In genomic region chr15:39774688-39775267, GRCh38 we compare ENCODE assay signal across 13 cellular contexts. TPM values are rescaled to one million over a fixed set of nuclear protein-coding genes. Genes with fewer than 3 reads are reported as not detected.
DNase-seq lines count a peak whose midpoint lies in the region; ATAC-seq, FAIRE-seq and TF ChIP-seq lines count a peak whose summit lies in the region.
"Had no signal": no experiment of that assay in that cellular context is flagged by ENCODE, and none has a peak within 500 bp of the region (broad histone marks: within the 10 kb centered on the region; RNA-seq: fewer than 3 reads in every experiment).

No MANE protein-coding gene starts in this region.

- no peak overlapping the region for H2AFZ ChIP-seq in PC-3 (ENCODE audit: low read length)

- CTCF ChIA-PET in activated CD8-positive, alpha-beta T cell treated with anti-CD3 and anti-CD28 coated beads, Interleukin-2, amount 10 ng/mL, durations not matched to agents 7 days and 5 days (lab: Charles Lee): interaction anchor here (0.6 to 1.5 kb wide), 12 partner anchors 8 to 1076 kb away, joined by 3 to 6 read pairs (median 4); partner anchors contain the start of gene FSIP1
- CTCF ChIA-PET in naive thymus-derived CD4-positive, alpha-beta T cell (lab: Charles Lee): interaction anchor here (0.9 to 1.2 kb wide), 2 partner anchors 10 to 18 kb away, joined by 4 read pairs; no protein-coding TSS in a partner anchor
- CTCF ChIA-PET in PC-3 (lab: Charles Lee): no interaction called here

- no peak for TF ChIP-seq POLR2A in GM12891 (IDR thresholded peaks at IDR 0.05; ENCODE audit: low read depth, low read length)

- FAIRE-seq in GM12891 (lab: Jason Lieb, UNC): peak; percentile 33
- FAIRE-seq: keratinocyte had no signal

- H3K27me3 ChIP-seq in naive thymus-derived CD4-positive, alpha-beta T cell (ENCODE audit: control insufficient read depth in 2 of 2, insufficient read depth in 2 of 2, low read length in 2 of 2): no peaks in the 10 kb centered on the region
- H3K27me3 ChIP-seq in dorsolateral prefrontal cortex: no peaks in the 10 kb centered on the region
- H3K27me3 ChIP-seq in PC-3 (ENCODE audit: low read length): no peaks in the 10 kb centered on the region

- H3K36me3 ChIP-seq in naive thymus-derived CD4-positive, alpha-beta T cell (ENCODE audit: control insufficient read depth in 2 of 3, insufficient read depth in 3 of 3, low read length in 3 of 3): no peaks in the 10 kb centered on the region
- no peaks in the 10 kb centered on the region for H3K36me3 ChIP-seq in PC-3 (ENCODE audit: low read depth, low read length)

- H3K4me3 Mint-ChIP-seq in activated CD8-positive, alpha-beta T cell treated with anti-CD3 and anti-CD28 coated beads, Interleukin-2, amount 10 ng/mL, durations not matched to agents 7 days and 5 days: peak overlapping the region; percentile 36
- H3K4me3 Mint-ChIP-seq in naive thymus-derived CD4-positive, alpha-beta T cell: peak overlapping the region in 9 of 10 donors; percentile 43 to 68 (median 56)
- H3K4me3 Mint-ChIP-seq: neural crest cell had no signal

- H3K79me2 ChIP-seq in PC-3 (ENCODE audit: low read length): no peaks in the 10 kb centered on the region

- H3K9ac ChIP-seq in PC-3 (ENCODE audit: low read length): no peak overlapping the region

- no peaks in the 10 kb centered on the region for H3F3A ChIP-seq in PC-3 (ENCODE audit: low read length, unreplicated experiment)

- no peaks in the 10 kb centered on the region for H3K9me3 Mint-ChIP-seq in activated CD8-positive, alpha-beta T cell treated with anti-CD3 and anti-CD28 coated beads, Interleukin-2, amount 10 ng/mL, durations not matched to agents 7 days and 5 days (ENCODE audit: insufficient read depth)
- no peaks in the 10 kb centered on the region for H3K9me3 Mint-ChIP-seq in naive thymus-derived CD4-positive, alpha-beta T cell

- H3K27ac Mint-ChIP-seq in activated CD8-positive, alpha-beta T cell treated with anti-CD3 and anti-CD28 coated beads, Interleukin-2, amount 10 ng/mL, durations not matched to agents 7 days and 5 days: peak overlapping the region; percentile 77
- peak overlapping the region in 4 of 9 donors; percentile 9 to 37 (median 14) for H3K27ac Mint-ChIP-seq in naive thymus-derived CD4-positive, alpha-beta T cell

- BruUV-seq in PC-3 (replicated peaks; lab: Mats Ljungman, UMichigan): no TSS peak

- intact Hi-C loops in naive thymus-derived CD4-positive, alpha-beta T cell (cut with micrococcal nuclease): loop anchor here in 1 of 2 donors (1.0 kb wide), 1 partner anchor 8 kb away; the partner anchor contains the start of gene FSIP1
- intact Hi-C loops in dorsolateral prefrontal cortex (cut with DNase I): no loop called here
- intact Hi-C loops in PC-3 (cut with micrococcal nuclease): no loop called here

- H3K9me3 ChIP-seq in naive thymus-derived CD4-positive, alpha-beta T cell (ENCODE audit: control insufficient read depth in 2 of 3, low read length in 3 of 3): no peaks in the 10 kb centered on the region
- H3K9me3 ChIP-seq in PC-3 (ENCODE audit: low read length): no peaks in the 10 kb centered on the region

- peaks cover 3 to 11% of the 10 kb centered on the region in 2 donors for H3K4me1 ChIP-seq in naive thymus-derived CD4-positive, alpha-beta T cell (ENCODE audit: control insufficient read depth in 2 of 2, insufficient read depth in 2 of 2, low read length in 2 of 2)
- no peaks in the 10 kb centered on the region for H3K4me1 ChIP-seq in PC-3 (ENCODE audit: insufficient read depth, low read length)

- peaks cover 5% of the 10 kb centered on the region for H3K36me3 Mint-ChIP-seq in activated CD8-positive, alpha-beta T cell treated with anti-CD3 and anti-CD28 coated beads, Interleukin-2, amount 10 ng/mL, durations not matched to agents 7 days and 5 days (ENCODE audit: low read depth)
- H3K36me3 Mint-ChIP-seq in naive thymus-derived CD4-positive, alpha-beta T cell: no peaks in the 10 kb centered on the region

- no peak overlapping the region for H3K4me3 ChIP-seq in naive thymus-derived CD4-positive, alpha-beta T cell (ENCODE audit: low read length)
- H3K4me3 ChIP-seq in dorsolateral prefrontal cortex (no peak overlapping the region), PC-3 (ENCODE audit: low read length) (no peak overlapping the region)

- POLR2A ChIA-PET in activated CD8-positive, alpha-beta T cell treated with anti-CD3 and anti-CD28 coated beads, Interleukin-2, amount 10 ng/mL, durations not matched to agents 7 days and 5 days (lab: Charles Lee): interaction anchor here (1.0 kb wide), 1 partner anchor 150 kb away, joined by 3 read pairs; no protein-coding TSS in a partner anchor
- POLR2A ChIA-PET in naive thymus-derived CD4-positive, alpha-beta T cell (lab: Charles Lee): interaction anchor here (0.6 to 0.8 kb wide), 4 partner anchors 11 to 269 kb away, joined by 3 to 6 read pairs (median 3); no protein-coding TSS in a partner anchor
- POLR2A ChIA-PET in PC-3 (lab: Charles Lee; ENCODE audit: unreplicated experiment): no interaction called here

- DNase-seq in GM12891 (ENCODE audit: insufficient read length, low spot score): no peak
- DNase-seq in NCI-H82 (lab: John Stamatoyannopoulos, UW): peak; percentile 51
- DNase-seq in activated CD8-positive, alpha-beta T cell treated with anti-CD3 and anti-CD28 coated beads, Interleukin-2, amount 10 ng/mL, durations not matched to agents 7 days and 5 days: peak; percentile 84
- DNase-seq in naive thymus-derived CD4-positive, alpha-beta T cell: peak in 7 of 9 donors; percentile 43 to 70 (median 66)
- DNase-seq in dorsolateral prefrontal cortex: no peak
- DNase-seq in PC-3: no peak
- DNase-seq: caudate nucleus, NCI-H446, SHP77 treated with DMSO at 0.1 percent for 48 hours had no signal

- H3K27ac ChIP-seq in naive thymus-derived CD4-positive, alpha-beta T cell (ENCODE audit: low read depth, low read length): no peak overlapping the region
- no peak overlapping the region for H3K27ac ChIP-seq in dorsolateral prefrontal cortex
- no peak overlapping the region for H3K27ac ChIP-seq in PC-3 (ENCODE audit: low read length)

- no peaks in the 10 kb centered on the region for H4K20me1 ChIP-seq in PC-3 (ENCODE audit: low read length)

- peaks cover 38% of the 10 kb centered on the region for H3K4me1 Mint-ChIP-seq in activated CD8-positive, alpha-beta T cell treated with anti-CD3 and anti-CD28 coated beads, Interleukin-2, amount 10 ng/mL, durations not matched to agents 7 days and 5 days (ENCODE audit: low read depth)
- H3K4me1 Mint-ChIP-seq in naive thymus-derived CD4-positive, alpha-beta T cell: peaks cover 9 to 26% (median 22%) of the 10 kb centered on the region in 7 donors

- H3K27me3 Mint-ChIP-seq in activated CD8-positive, alpha-beta T cell treated with anti-CD3 and anti-CD28 coated beads, Interleukin-2, amount 10 ng/mL, durations not matched to agents 7 days and 5 days (ENCODE audit: low read depth): peaks cover 7% of the 10 kb centered on the region
- H3K27me3 Mint-ChIP-seq in naive thymus-derived CD4-positive, alpha-beta T cell: peaks cover 0 to 15% (median 0%) of the 10 kb centered on the region in 5 donors

- peak; percentile 89 for ATAC-seq in activated CD8-positive, alpha-beta T cell treated with anti-CD3 and anti-CD28 coated beads, Interleukin-2, amount 10 ng/mL, durations not matched to agents 7 days and 5 days
- ATAC-seq in naive thymus-derived CD4-positive, alpha-beta T cell: peak; percentile 92
- ATAC-seq in HG03571 (IDR thresholded peaks at IDR 0.05; ENCODE audit: unreplicated experiment): no peak
- ATAC-seq in GM19397 (IDR thresholded peaks at IDR 0.05; ENCODE audit: unreplicated experiment): no peak
- no peak for ATAC-seq in PC-3

- no peak overlapping the region for H3K4me2 ChIP-seq in PC-3 (ENCODE audit: low read length)

- H3K9me2 ChIP-seq in PC-3 (replicated peaks; ENCODE audit: low read length): no peaks in the 10 kb centered on the region

- TF ChIP-seq CTCF in dorsolateral prefrontal cortex (IDR thresholded peaks at IDR 0.05 in 54 of 56, conservative IDR thresholded peaks at IDR 0.05 in 2 of 56; ENCODE audit: low read depth in 1 of 56, partially characterized antibody in 56 of 56): no peak
- TF ChIP-seq CTCF in PC-3 (conservative IDR thresholded peaks at IDR 0.05; ENCODE audit: low read depth, low read length): no peak

TF ChIP-seq in GM12891, 5 proteins besides CTCF, POLR2A, EP300 and RAD21:
- TF ChIP-seq POU2F2 (IDR thresholded peaks at IDR 0.05; ENCODE audit: low read depth, low read length): no peak
- TF ChIP-seq PAX5 (IDR thresholded peaks at IDR 0.05; ENCODE audit: insufficient read depth, low read length, severe bottlenecking): no peak
- no peak for TF ChIP-seq POLR2AphosphoS5 (IDR thresholded peaks at IDR 0.05; ENCODE audit: low read depth, low read length)
- no peak for TF ChIP-seq SPI1 (IDR thresholded peaks at IDR 0.05; ENCODE audit: low read depth, low read length)
- no peak for TF ChIP-seq TAF1 (IDR thresholded peaks at IDR 0.05; ENCODE audit: low read depth, low read length)

RNA-seq across cellular contexts. Expression of gene FSIP1, which starts 7.9 kb away (rescaled TPM):
- polyA plus RNA-seq in GM12891 (2012; ENCODE audit: low read depth, missing spikeins): 0.08 TPM
- 1 to 10 TPM in 1 of 2 experiments, under 1 TPM in 1; 0.73 to 1.0 TPM for total RNA-seq in activated CD8-positive, alpha-beta T cell treated with anti-CD3 and anti-CD28 coated beads, Interleukin-2, amount 10 ng/mL, durations not matched to agents 7 days and 5 days
- under 1 TPM in 4 of 5 experiments, not detected in 1; 0.14 to 0.51 (median 0.35) TPM for total RNA-seq in naive thymus-derived CD4-positive, alpha-beta T cell
- under 1 TPM; 0.24 to 0.27 TPM for polyA plus RNA-seq in naive thymus-derived CD4-positive, alpha-beta T cell
- 10 to 100 TPM in 34 of 120 experiments, 1 to 10 TPM in 86; 3.4 to 15.4 (median 8.8) TPM for total RNA-seq in dorsolateral prefrontal cortex
- total RNA-seq in PC-3 (2014; rRNA removed): 0.07 and 0.81 TPM in 2 replicates

Comparison
In these comparisons a context has a peak if more than half of its experiments do, and no peak if none do; other contexts are left out.
1. DNase-seq: peak in NCI-H82 (single experiment), activated CD8-positive, alpha-beta T cell treated with anti-CD3 and anti-CD28 coated beads, Interleukin-2, amount 10 ng/mL, durations not matched to agents 7 days and 5 days (single experiment) and naive thymus-derived CD4-positive, alpha-beta T cell (7 of 9); none in GM12891 (single experiment), dorsolateral prefrontal cortex (0 of 10) and PC-3 (single experiment).
2. ATAC-seq: peak in activated CD8-positive, alpha-beta T cell treated with anti-CD3 and anti-CD28 coated beads, Interleukin-2, amount 10 ng/mL, durations not matched to agents 7 days and 5 days (single experiment) and naive thymus-derived CD4-positive, alpha-beta T cell (single experiment); none in HG03571 (single experiment), GM19397 (single experiment) and PC-3 (single experiment).